1 cellular context compared by ENCODE assay signal in the genomic region with DNA sequence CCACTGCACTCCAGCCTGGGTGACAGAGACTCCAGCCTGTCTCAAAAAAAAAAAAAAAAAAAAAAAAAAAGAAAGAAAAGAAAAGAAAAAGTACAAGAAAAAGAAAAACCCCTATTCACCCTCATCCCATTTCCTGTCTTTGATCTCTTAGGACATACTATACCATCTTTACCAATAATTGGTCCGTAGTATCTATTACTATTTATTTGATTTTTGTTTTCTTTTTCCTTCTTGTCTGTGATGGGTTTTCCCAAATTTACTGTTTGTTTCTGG.
TF ChIP-seq lines count a peak whose summit lies in the region.

No MANE protein-coding gene starts in this region.

TF ChIP-seq in GM23338, 12 proteins besides CTCF, POLR2A, EP300 and RAD21 (continued from another document):
- TF ChIP-seq, protein P1, sequence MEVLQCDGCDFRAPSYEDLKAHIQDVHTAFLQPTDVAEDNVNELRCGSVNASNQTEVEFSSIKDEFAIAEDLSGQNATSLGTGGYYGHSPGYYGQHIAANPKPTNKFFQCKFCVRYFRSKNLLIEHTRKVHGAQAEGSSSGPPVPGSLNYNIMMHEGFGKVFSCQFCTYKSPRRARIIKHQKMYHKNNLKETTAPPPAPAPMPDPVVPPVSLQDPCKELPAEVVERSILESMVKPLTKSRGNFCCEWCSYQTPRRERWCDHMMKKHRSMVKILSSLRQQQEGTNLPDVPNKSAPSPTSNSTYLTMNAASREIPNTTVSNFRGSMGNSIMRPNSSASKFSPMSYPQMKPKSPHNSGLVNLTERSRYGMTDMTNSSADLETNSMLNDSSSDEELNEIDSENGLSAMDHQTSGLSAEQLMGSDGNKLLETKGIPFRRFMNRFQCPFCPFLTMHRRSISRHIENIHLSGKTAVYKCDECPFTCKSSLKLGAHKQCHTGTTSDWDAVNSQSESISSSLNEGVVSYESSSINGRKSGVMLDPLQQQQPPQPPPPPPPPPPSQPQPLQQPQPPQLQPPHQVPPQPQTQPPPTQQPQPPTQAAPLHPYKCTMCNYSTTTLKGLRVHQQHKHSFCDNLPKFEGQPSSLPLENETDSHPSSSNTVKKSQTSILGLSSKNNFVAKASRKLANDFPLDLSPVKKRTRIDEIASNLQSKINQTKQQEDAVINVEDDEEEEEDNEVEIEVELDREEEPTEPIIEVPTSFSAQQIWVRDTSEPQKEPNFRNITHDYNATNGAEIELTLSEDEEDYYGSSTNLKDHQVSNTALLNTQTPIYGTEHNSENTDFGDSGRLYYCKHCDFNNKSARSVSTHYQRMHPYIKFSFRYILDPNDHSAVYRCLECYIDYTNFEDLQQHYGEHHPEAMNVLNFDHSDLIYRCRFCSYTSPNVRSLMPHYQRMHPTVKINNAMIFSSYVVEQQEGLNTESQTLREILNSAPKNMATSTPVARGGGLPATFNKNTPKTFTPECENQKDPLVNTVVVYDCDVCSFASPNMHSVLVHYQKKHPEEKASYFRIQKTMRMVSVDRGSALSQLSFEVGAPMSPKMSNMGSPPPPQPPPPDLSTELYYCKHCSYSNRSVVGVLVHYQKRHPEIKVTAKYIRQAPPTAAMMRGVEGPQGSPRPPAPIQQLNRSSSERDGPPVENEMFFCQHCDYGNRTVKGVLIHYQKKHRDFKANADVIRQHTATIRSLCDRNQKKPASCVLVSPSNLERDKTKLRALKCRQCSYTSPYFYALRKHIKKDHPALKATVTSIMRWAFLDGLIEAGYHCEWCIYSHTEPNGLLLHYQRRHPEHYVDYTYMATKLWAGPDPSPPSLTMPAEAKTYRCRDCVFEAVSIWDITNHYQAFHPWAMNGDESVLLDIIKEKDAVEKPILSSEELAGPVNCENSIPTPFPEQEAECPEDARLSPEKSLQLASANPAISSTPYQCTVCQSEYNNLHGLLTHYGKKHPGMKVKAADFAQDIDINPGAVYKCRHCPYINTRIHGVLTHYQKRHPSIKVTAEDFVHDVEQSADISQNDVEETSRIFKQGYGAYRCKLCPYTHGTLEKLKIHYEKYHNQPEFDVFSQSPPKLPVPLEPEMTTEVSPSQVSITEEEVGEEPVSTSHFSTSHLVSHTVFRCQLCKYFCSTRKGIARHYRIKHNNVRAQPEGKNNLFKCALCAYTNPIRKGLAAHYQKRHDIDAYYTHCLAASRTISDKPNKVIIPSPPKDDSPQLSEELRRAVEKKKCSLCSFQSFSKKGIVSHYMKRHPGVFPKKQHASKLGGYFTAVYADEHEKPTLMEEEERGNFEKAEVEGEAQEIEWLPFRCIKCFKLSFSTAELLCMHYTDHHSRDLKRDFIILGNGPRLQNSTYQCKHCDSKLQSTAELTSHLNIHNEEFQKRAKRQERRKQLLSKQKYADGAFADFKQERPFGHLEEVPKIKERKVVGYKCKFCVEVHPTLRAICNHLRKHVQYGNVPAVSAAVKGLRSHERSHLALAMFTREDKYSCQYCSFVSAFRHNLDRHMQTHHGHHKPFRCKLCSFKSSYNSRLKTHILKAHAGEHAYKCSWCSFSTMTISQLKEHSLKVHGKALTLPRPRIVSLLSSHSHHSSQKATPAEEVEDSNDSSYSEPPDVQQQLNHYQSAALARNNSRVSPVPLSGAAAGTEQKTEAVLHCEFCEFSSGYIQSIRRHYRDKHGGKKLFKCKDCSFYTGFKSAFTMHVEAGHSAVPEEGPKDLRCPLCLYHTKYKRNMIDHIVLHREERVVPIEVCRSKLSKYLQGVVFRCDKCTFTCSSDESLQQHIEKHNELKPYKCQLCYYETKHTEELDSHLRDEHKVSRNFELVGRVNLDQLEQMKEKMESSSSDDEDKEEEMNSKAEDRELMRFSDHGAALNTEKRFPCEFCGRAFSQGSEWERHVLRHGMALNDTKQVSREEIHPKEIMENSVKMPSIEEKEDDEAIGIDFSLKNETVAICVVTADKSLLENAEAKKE (CRISPR knock-in tag; IDR thresholded peaks at IDR 0.05): no peak
- TF ChIP-seq, protein P2, sequence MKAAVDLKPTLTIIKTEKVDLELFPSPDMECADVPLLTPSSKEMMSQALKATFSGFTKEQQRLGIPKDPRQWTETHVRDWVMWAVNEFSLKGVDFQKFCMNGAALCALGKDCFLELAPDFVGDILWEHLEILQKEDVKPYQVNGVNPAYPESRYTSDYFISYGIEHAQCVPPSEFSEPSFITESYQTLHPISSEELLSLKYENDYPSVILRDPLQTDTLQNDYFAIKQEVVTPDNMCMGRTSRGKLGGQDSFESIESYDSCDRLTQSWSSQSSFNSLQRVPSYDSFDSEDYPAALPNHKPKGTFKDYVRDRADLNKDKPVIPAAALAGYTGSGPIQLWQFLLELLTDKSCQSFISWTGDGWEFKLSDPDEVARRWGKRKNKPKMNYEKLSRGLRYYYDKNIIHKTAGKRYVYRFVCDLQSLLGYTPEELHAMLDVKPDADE (IDR thresholded peaks at IDR 0.05): no peak
- TF ChIP-seq NANOG (IDR thresholded peaks at IDR 0.05; ENCODE audit: borderline replicate concordance): no peak
- no peak for TF ChIP-seq EZH2 (IDR thresholded peaks at IDR 0.05; ENCODE audit: low read depth, unreplicated experiment)
- TF ChIP-seq ZNF114 (CRISPR knock-in tag; IDR thresholded peaks at IDR 0.05): no peak
TF ChIP-seq in GM23338: peak in this region for 0.
